9 cellular contexts compared by ENCODE assay signal in the genomic region with DNA sequence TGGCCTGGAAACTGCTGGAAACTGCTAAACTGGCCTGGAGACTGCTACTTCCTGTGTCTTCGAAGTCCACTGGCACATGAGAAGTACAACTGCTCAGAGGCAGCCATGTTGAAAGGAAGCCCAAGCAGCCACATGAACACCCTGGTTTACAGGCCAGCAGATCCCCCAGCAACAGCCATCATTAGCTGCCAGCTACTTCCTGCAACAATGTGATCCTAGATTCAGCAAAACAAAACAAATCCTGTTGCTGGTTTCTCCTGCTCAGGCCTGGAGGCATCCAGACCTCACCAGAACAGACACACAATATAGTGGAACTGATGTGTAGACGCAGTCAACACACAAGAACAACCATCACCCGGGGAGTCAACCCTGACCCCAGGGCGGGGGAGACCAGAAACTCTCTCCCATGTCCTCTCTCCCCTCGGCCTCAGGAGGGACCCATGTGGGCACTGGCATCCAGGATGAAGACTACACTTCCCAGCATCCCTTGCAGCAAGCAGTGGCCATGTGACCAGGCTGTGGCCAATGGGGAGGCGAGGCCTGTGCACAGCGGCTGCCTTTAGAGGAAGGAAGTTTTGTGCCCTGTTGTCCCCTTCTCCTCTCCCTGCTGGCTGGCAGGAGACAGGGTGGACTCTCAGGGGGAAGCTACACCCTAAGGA. TPM values are rescaled to one million over a fixed set of nuclear protein-coding genes. Genes with fewer than 3 reads are reported as not detected.
A peak's percentile ranks its signal among the peaks of the same experiment; 100 is the strongest.
DNase-seq lines count a peak whose midpoint lies in the region; ATAC-seq, FAIRE-seq and TF ChIP-seq lines count a peak whose summit lies in the region.
"Had no signal": no experiment of that assay in that cellular context is flagged by ENCODE, and none has a peak within 500 bp of the region (broad histone marks: within the 10 kb centered on the region; RNA-seq: fewer than 3 reads in every experiment).

No MANE protein-coding gene starts in this region.

- no peaks in the 10 kb centered on the region for H3K27me3 ChIP-seq in CD8-positive, alpha-beta T cell (ENCODE audit: insufficient read depth, low read length)
- H3K27me3 ChIP-seq in SU-DHL-6 (ENCODE audit: low read length) (no peaks in the 10 kb centered on the region), esophagus squamous epithelium (peaks cover 0 to 4% (median 0%) of the 10 kb centered on the region in 4 donors)

- H3K36me3 Mint-ChIP-seq in CD8-positive, alpha-beta T cell: no peaks in the 10 kb centered on the region

- H3K9me2 ChIP-seq in SU-DHL-6 (replicated peaks; ENCODE audit: insufficient read depth, low read length): no peaks in the 10 kb centered on the region

- no peak for TF ChIP-seq CTCF in CD8-positive, alpha-beta T cell (IDR thresholded peaks at IDR 0.05)
- TF ChIP-seq CTCF in SU-DHL-6 (IDR thresholded peaks at IDR 0.05; ENCODE audit: insufficient read depth, low read length, poor library complexity, severe bottlenecking) (no peak), esophagus squamous epithelium (IDR thresholded peaks at IDR 0.05) (no peak)

- TF ChIP-seq POLR2A in esophagus squamous epithelium (IDR thresholded peaks at IDR 0.05): no peak

- H2AFZ ChIP-seq in SU-DHL-6 (ENCODE audit: low read depth, low read length, severe bottlenecking): peak overlapping the region; percentile 13

- H3K79me2 ChIP-seq in SU-DHL-6 (ENCODE audit: insufficient read depth, low read length): no peaks in the 10 kb centered on the region

- H3K9me3 Mint-ChIP-seq in CD8-positive, alpha-beta T cell: no peaks in the 10 kb centered on the region

- H3K9ac ChIP-seq in SU-DHL-6 (ENCODE audit: low read length): no peak overlapping the region

- H3K4me1 Mint-ChIP-seq in CD8-positive, alpha-beta T cell (ENCODE audit: low read depth): peaks cover 2% of the 10 kb centered on the region

- H3K4me3 ChIP-seq in CD8-positive, alpha-beta T cell (ENCODE audit: low read depth, low read length): no peak overlapping the region
- no peak overlapping the region for H3K4me3 ChIP-seq in SU-DHL-6 (ENCODE audit: insufficient read depth, low read length, poor library complexity, severe bottlenecking)
- no peak overlapping the region for H3K4me3 ChIP-seq in esophagus squamous epithelium

- intact Hi-C loops in CD8-positive, alpha-beta T cell (cut with DNase I, micrococcal nuclease): no loop called here
- intact Hi-C loops in esophagus squamous epithelium (cut with DNase I): no loop called here

- H3K9me3 ChIP-seq in CD8-positive, alpha-beta T cell (ENCODE audit: low read length): no peaks in the 10 kb centered on the region
- H3K9me3 ChIP-seq in SU-DHL-6 (ENCODE audit: insufficient read depth, low read length) (peaks cover 5% of the 10 kb centered on the region; the same call in 1 of the 2 replicates), esophagus squamous epithelium (peaks cover 0 to 8% (median 0%) of the 10 kb centered on the region in 3 donors)

- no peak for DNase-seq in CD8-positive, alpha-beta T cell
- DNase-seq in GM19239 (ENCODE audit: insufficient read length, low spot score) (no peak), iris pigment epithelial cell (ENCODE audit: low read depth) (peak; percentile 21), esophagus squamous epithelium (lab: John Stamatoyannopoulos, UW) (no peak)

- no peak overlapping the region for H3K4me2 ChIP-seq in SU-DHL-6 (ENCODE audit: low read depth, low read length, poor library complexity, severe bottlenecking)

- CTCF ChIA-PET in CD8-positive, alpha-beta T cell (lab: Charles Lee): interaction anchor here (2.1 kb wide), 1 partner anchor 262 kb away, joined by 7 read pairs; no protein-coding TSS in a partner anchor

- POLR2A ChIA-PET in CD8-positive, alpha-beta T cell (lab: Charles Lee): no interaction called here

- H3K4me3 Mint-ChIP-seq in CD8-positive, alpha-beta T cell: no peak overlapping the region

- peaks cover 15% of the 10 kb centered on the region for H3K27me3 Mint-ChIP-seq in CD8-positive, alpha-beta T cell (ENCODE audit: low read depth)

- ATAC-seq in CD8-positive, alpha-beta T cell: peak; percentile 51
- no peak for ATAC-seq in GM21737 (IDR thresholded peaks at IDR 0.05; ENCODE audit: unreplicated experiment)
- no peak for ATAC-seq in HG02870 (IDR thresholded peaks at IDR 0.05; ENCODE audit: unreplicated experiment)
- ATAC-seq in GM18502 (IDR thresholded peaks at IDR 0.05; ENCODE audit: poor library complexity, unreplicated experiment): no peak

- no peak overlapping the region for H3K27ac ChIP-seq in CD8-positive, alpha-beta T cell (ENCODE audit: low read depth, low read length)
- no peak overlapping the region for H3K27ac ChIP-seq in SU-DHL-6 (ENCODE audit: low read depth, low read length)
- no peak overlapping the region for H3K27ac ChIP-seq in esophagus squamous epithelium

- no peaks in the 10 kb centered on the region for H4K20me1 ChIP-seq in SU-DHL-6 (ENCODE audit: low read depth, low read length)

- no peaks in the 10 kb centered on the region for H3K4me1 ChIP-seq in CD8-positive, alpha-beta T cell (ENCODE audit: insufficient read depth, low read length)
- H3K4me1 ChIP-seq in esophagus squamous epithelium: peaks cover 0 to 4% (median 0%) of the 10 kb centered on the region in 3 donors

- WGBS in esophagus squamous epithelium, 2 donors: 40 to 55% methylated on average over 1 to 2 of the region's 7 CpGs

- H3F3A ChIP-seq in SU-DHL-6 (ENCODE audit: insufficient read depth): no peaks in the 10 kb centered on the region

- H3K27ac Mint-ChIP-seq in CD8-positive, alpha-beta T cell: no peak overlapping the region

- peak; percentile 8 for FAIRE-seq in GM19239 (lab: Jason Lieb, UNC)

- no peaks in the 10 kb centered on the region for H3K36me3 ChIP-seq in CD8-positive, alpha-beta T cell (ENCODE audit: insufficient read depth, low read length)
- H3K36me3 ChIP-seq in SU-DHL-6 (ENCODE audit: low read length) (no peaks in the 10 kb centered on the region), esophagus squamous epithelium (no peaks in the 10 kb centered on the region)

RNA-seq across cellular contexts. Expression of a gene that starts 9.2 kb away (rescaled TPM):
- not detected for total RNA-seq in CD8-positive, alpha-beta T cell
- total RNA-seq in esophagus squamous epithelium: not detected
- total RNA-seq: M059J had no signal

RNA-seq across cellular contexts. Expression of a gene that starts 15.5 kb away (rescaled TPM):
- not detected for total RNA-seq in CD8-positive, alpha-beta T cell
- total RNA-seq in esophagus squamous epithelium: not detected
- total RNA-seq: M059J had no signal

RNA-seq across cellular contexts. Expression of a gene that starts 17.6 kb away (rescaled TPM):
- total RNA-seq in CD8-positive, alpha-beta T cell: 10 to 100 TPM; 14.5 to 16.6 TPM
- total RNA-seq in esophagus squamous epithelium: 100 to 1,000 TPM; 109 to 129 (median 123) TPM

RNA-seq across cellular contexts. Expression of a gene that starts 22.6 kb away (rescaled TPM):
- 1 to 10 TPM; 1.3 to 1.4 TPM for total RNA-seq in CD8-positive, alpha-beta T cell
- 1 to 10 TPM in 1 of 4 donors, not detected in 3; 2.1 TPM for total RNA-seq in esophagus squamous epithelium
- total RNA-seq: M059J had no signal

RNA-seq across cellular contexts. Expression of a gene that starts 25.2 kb away (rescaled TPM):
- total RNA-seq in CD8-positive, alpha-beta T cell: not detected
- 1 to 10 TPM in 2 of 4 donors, under 1 TPM in 1, not detected in 1; 0.82 to 6.7 (median 2.5) TPM for total RNA-seq in esophagus squamous epithelium
- total RNA-seq: M059J had no signal

Comparison
In these comparisons a context has a peak if more than half of its experiments do, and no peak if none do; other contexts are left out.
1. RNA of a gene that starts 17.6 kb away (total RNA-seq): 109 to 129 TPM in esophagus squamous epithelium; 14.5 to 16.6 TPM in CD8-positive, alpha-beta T cell; every median in the first group is over 4 times any median in the second.